In genomic region chr10:125023269-125023668, GRCh38 we compare ENCODE assay signal across 10 cellular contexts.
DNase-seq lines count a peak whose midpoint lies in the region; ATAC-seq and TF ChIP-seq lines count a peak whose summit lies in the region.
"Had no signal": no experiment of that assay in that cellular context is flagged by ENCODE, and none has a peak within 500 bp of the region (broad histone marks: within the 10 kb centered on the region; RNA-seq: fewer than 3 reads in every experiment).

No MANE protein-coding gene starts in this region.

- H3K27me3 ChIP-seq in SK-N-SH (ENCODE audit: insufficient read depth) (no peaks in the 10 kb centered on the region), lower lobe of right lung (ENCODE audit: low read depth) (no peaks in the 10 kb centered on the region), vagina (no peaks in the 10 kb centered on the region)

- no TSS peak for BruUV-seq in MCF 10A (replicated peaks; lab: Mats Ljungman, UMichigan)

- no peaks in the 10 kb centered on the region for H3K27me3 Mint-ChIP-seq in MCF 10A (ENCODE audit: insufficient read depth, unreplicated experiment)

- DNase-seq in NCI-H524 (lab: John Stamatoyannopoulos, UW) = peak; percentile 16 to 59
- no peak for DNase-seq in NCI-H524 treated with DMSO at 0.1 percent for 48 hours (lab: John Stamatoyannopoulos, UW)
- DNase-seq in SK-N-SH = peak; percentile 90
- DNase-seq in lower lobe of right lung = peak; percentile 44
- DNase-seq in vagina (ENCODE audit: extremely low spot score in 2 of 2) = no peak
- no peak for DNase-seq in MCF 10A (ENCODE audit: unreplicated experiment)
- no peak for DNase-seq in AML-193 (lab: John Stamatoyannopoulos, UW)
- DNase-seq in GM10266 (ENCODE audit: extremely low spot score) = no peak
- DNase-seq: NCI-H774 had no signal

- peak overlapping the region; percentile 56; the same call in 1 of the 2 replicates for H3K4me2 ChIP-seq in SK-N-SH

- WGBS in SK-N-SH (ENCODE audit: low lambda C conversion rate) = 68% methylated on average over 9 of the region's 22 CpGs

- H3K9me3 Mint-ChIP-seq in MCF 10A (ENCODE audit: unreplicated experiment) = no peaks in the 10 kb centered on the region
- H3K9me3 Mint-ChIP-seq: T-helper 2 cell treated with Interferon-gamma antibody and Interleukin-4, amounts not matched to agents 5 μg/mL and 100 μg/mL, for 36 hours had no signal

- H3K27ac Mint-ChIP-seq in MCF 10A (ENCODE audit: low read depth, unreplicated experiment) = no peak overlapping the region
- H3K27ac Mint-ChIP-seq: T-helper 2 cell treated with Interferon-gamma antibody and Interleukin-4, amounts not matched to agents 5 μg/mL and 100 μg/mL, for 36 hours had no signal

- TF ChIP-seq POLR2A in vagina (IDR thresholded peaks at IDR 0.05) = no peak

- TF ChIP-seq CTCF in SK-N-SH (IDR thresholded peaks at IDR 0.05) (no peak), lower lobe of right lung (IDR thresholded peaks at IDR 0.05) (no peak), vagina (IDR thresholded peaks at IDR 0.05) (no peak), MCF 10A (IDR thresholded peaks at IDR 0.05; ENCODE audit: unreplicated experiment) (no peak), GM10266 (IDR thresholded peaks at IDR 0.05; ENCODE audit: control insufficient read depth, insufficient read depth, low read depth, missing control alignments) (no peak)

- CTCF ChIA-PET in SK-N-SH (lab: Yijun Ruan, JAX) (interaction anchor here (1.0 to 3.6 kb wide), 5 partner anchors 18 to 300 kb away, joined by 3 to 18 read pairs (median 3); no protein-coding TSS in a partner anchor), MCF 10A (lab: Yijun Ruan, JAX) (no interaction called here)

- peaks cover 8 to 21% of the 10 kb centered on the region in 2 experiments for H3K36me3 ChIP-seq in SK-N-SH (replicated peaks in 1 of 2; ENCODE audit: control insufficient read depth in 1 of 2, insufficient read depth in 2 of 2, low read length in 1 of 2)
- H3K36me3 ChIP-seq in lower lobe of right lung = peaks cover 44% of the 10 kb centered on the region
- peaks cover 0 to 10% of the 10 kb centered on the region in 2 donors for H3K36me3 ChIP-seq in vagina

- H3F3A ChIP-seq in SK-N-SH (replicated peaks; ENCODE audit: insufficient read depth) = peaks cover 6% of the 10 kb centered on the region

- H3K4me3 ChIP-seq in SK-N-SH (ENCODE audit: low read depth in 2 of 2, low read length in 1 of 2) (peak overlapping the region in 1 of 2 experiments; percentile 18; a peak in 1 of 4 replicates), lower lobe of right lung (no peak overlapping the region), vagina (no peak overlapping the region)

- peak overlapping the region; percentile 67 to 100; a peak in 3 of 4 replicates for H3K27ac ChIP-seq in SK-N-SH (ENCODE audit: low read depth in 2 of 2, low read length in 1 of 2)
- no peak overlapping the region for H3K27ac ChIP-seq in lower lobe of right lung
- peak overlapping the region; percentile 54 for H3K27ac ChIP-seq in vagina

- H3K4me3 Mint-ChIP-seq in MCF 10A (ENCODE audit: unreplicated experiment) = no peak overlapping the region
- H3K4me3 Mint-ChIP-seq: T-helper 2 cell treated with Interferon-gamma antibody and Interleukin-4, amounts not matched to agents 5 μg/mL and 100 μg/mL, for 36 hours had no signal

- POLR2A ChIA-PET in SK-N-SH (lab: Yijun Ruan, JAX) (interaction anchor here (0.8 to 1.5 kb wide), 2 partner anchors 13 to 16 kb away, joined by 3 read pairs; no protein-coding TSS in a partner anchor), MCF 10A (lab: Yijun Ruan, JAX) (interaction anchor here (0.7 kb wide), 1 partner anchor 81 kb away, joined by 3 read pairs; no protein-coding TSS in a partner anchor)

- no peak overlapping the region for H2AFZ ChIP-seq in SK-N-SH (ENCODE audit: low read depth)

- H3K4me1 ChIP-seq in SK-N-SH (ENCODE audit: control insufficient read depth in 1 of 2, insufficient read depth in 2 of 2, low read depth in 1 of 2, low read length in 1 of 2) (peaks cover 32 to 80% of the 10 kb centered on the region in 2 experiments), lower lobe of right lung (peaks cover 41% of the 10 kb centered on the region), vagina (peaks cover 38% of the 10 kb centered on the region)

- peaks cover 55% of the 10 kb centered on the region for H3K36me3 Mint-ChIP-seq in MCF 10A (ENCODE audit: insufficient read depth, unreplicated experiment)

- intact Hi-C loops in lower lobe of right lung (cut with DNase I) (no loop called here), vagina (cut with DNase I) (no loop called here), MCF 10A (cut with micrococcal nuclease) (no loop called here)

- H3K79me2 ChIP-seq in SK-N-SH (ENCODE audit: insufficient read depth) = peaks cover 90% of the 10 kb centered on the region

- peaks cover 83% of the 10 kb centered on the region for H4K20me1 ChIP-seq in SK-N-SH (ENCODE audit: insufficient read depth)

- H3K9me2 ChIP-seq in SK-N-SH = no peaks in the 10 kb centered on the region

- peaks cover 2% of the 10 kb centered on the region for H3K4me1 Mint-ChIP-seq in MCF 10A (ENCODE audit: insufficient read depth, unreplicated experiment)

- H3K9ac ChIP-seq in SK-N-SH = no peak overlapping the region

- no peak for ATAC-seq in lower lobe of right lung

- TF ChIP-seq RAD21 in SK-N-SH (IDR thresholded peaks at IDR 0.05; ENCODE audit: low read length) = 0 out of 2 replicates have a peak, but pooled peaks have one; percentile 9

- peak in 1 of 2 experiments; percentile 72; a peak in 2 of 4 replicates for TF ChIP-seq EP300 in SK-N-SH (IDR thresholded peaks at IDR 0.05; ENCODE audit: borderline replicate concordance in 1 of 2, low read depth in 1 of 2, low read length in 1 of 2)

- no peaks in the 10 kb centered on the region for H3K9me3 ChIP-seq in SK-N-SH
- H3K9me3 ChIP-seq in lower lobe of right lung = no peaks in the 10 kb centered on the region
- no peaks in the 10 kb centered on the region for H3K9me3 ChIP-seq in vagina

TF ChIP-seq in SK-N-SH, 30 proteins besides CTCF, POLR2A, EP300 and RAD21:
- TF ChIP-seq FOXM1 (IDR thresholded peaks at IDR 0.05; ENCODE audit: low read depth) (no peak), PBX3 (IDR thresholded peaks at IDR 0.05) (no peak), GATA2 (CRISPR knock-in tag; IDR thresholded peaks at IDR 0.05) (peak; percentile 51; the same call in 1 of the 2 replicates), IRF3 (IDR thresholded peaks at IDR 0.05; ENCODE audit: low read depth, low read length) (no peak), RFX5 (IDR thresholded peaks at IDR 0.05; ENCODE audit: low read length) (no peak), MEF2A (IDR thresholded peaks at IDR 0.05; ENCODE audit: borderline replicate concordance, low read depth) (no peak), FOXJ3 (CRISPR knock-in tag; IDR thresholded peaks at IDR 0.05) (peak; percentile 27; the same call in 1 of the 2 replicates), GABPA (IDR thresholded peaks at IDR 0.05; ENCODE audit: low read depth) (no peak), RCOR1 (IDR thresholded peaks at IDR 0.05; ENCODE audit: low read length) (peak; percentile 44; the same call in 1 of the 2 replicates), SIN3A (IDR thresholded peaks at IDR 0.05; ENCODE audit: borderline replicate concordance, low read depth, low read length) (no peak), EZH2phosphoT487 (IDR thresholded peaks at IDR 0.05; ENCODE audit: borderline replicate concordance, low read depth) (no peak), SMC3 (IDR thresholded peaks at IDR 0.05; ENCODE audit: low read depth, low read length) (no peak), POLR2AphosphoS5 (IDR thresholded peaks at IDR 0.05; ENCODE audit: low read depth, low read length) (no peak), NRF1 (IDR thresholded peaks at IDR 0.05; ENCODE audit: low read depth, low read length) (no peak)
- TF ChIP-seq, protein P1, sequence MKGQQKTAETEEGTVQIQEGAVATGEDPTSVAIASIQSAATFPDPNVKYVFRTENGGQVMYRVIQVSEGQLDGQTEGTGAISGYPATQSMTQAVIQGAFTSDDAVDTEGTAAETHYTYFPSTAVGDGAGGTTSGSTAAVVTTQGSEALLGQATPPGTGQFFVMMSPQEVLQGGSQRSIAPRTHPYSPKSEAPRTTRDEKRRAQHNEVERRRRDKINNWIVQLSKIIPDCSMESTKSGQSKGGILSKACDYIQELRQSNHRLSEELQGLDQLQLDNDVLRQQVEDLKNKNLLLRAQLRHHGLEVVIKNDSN (IDR thresholded peaks at IDR 0.05; ENCODE audit: borderline replicate concordance, low read depth) = peak; percentile 78; the same call in 1 of the 2 replicates
- TF ChIP-seq, protein P2, sequence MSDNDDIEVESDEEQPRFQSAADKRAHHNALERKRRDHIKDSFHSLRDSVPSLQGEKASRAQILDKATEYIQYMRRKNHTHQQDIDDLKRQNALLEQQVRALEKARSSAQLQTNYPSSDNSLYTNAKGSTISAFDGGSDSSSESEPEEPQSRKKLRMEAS (IDR thresholded peaks at IDR 0.05; ENCODE audit: low read depth) = no peak
- TF ChIP-seq, protein P3, sequence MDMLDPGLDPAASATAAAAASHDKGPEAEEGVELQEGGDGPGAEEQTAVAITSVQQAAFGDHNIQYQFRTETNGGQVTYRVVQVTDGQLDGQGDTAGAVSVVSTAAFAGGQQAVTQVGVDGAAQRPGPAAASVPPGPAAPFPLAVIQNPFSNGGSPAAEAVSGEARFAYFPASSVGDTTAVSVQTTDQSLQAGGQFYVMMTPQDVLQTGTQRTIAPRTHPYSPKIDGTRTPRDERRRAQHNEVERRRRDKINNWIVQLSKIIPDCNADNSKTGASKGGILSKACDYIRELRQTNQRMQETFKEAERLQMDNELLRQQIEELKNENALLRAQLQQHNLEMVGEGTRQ (IDR thresholded peaks at IDR 0.05; ENCODE audit: borderline replicate concordance, low read depth, low read length) = peak; percentile 49; the same call in 1 of the 2 replicates
TF ChIP-seq in SK-N-SH: peak in this region for 5.

Comparison
In these comparisons a context has a peak if more than half of its experiments do, and no peak if none do; other contexts are left out.
1. DNase-seq: peak in NCI-H524 (2 of 2), SK-N-SH (single experiment) and lower lobe of right lung (single experiment); none in NCI-H524 treated with DMSO at 0.1 percent for 48 hours (single experiment), vagina (0 of 2), MCF 10A (single experiment), AML-193 (0 of 2) and GM10266 (single experiment).